Comparison of ENCODE assay signal across 19 cellular contexts in the genomic region with DNA sequence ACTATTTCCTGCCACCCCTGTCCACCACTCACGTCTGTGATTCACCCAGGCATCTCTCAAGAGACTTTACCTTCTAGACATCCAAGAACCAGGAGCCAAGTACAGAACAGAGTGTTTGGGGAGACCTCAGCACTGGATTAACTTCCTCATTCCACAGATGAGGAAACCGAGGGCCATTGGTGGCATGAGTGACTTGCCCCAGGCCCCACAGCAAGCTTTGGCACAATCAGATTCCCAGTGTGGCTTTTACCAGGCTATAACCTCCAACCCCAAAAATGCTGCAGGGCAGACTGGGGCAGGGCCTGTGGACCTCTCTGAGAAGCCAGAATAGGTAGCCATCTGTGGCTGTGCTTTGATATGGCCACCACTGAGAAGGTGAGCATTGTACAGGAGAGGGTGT.
"Had no signal": no experiment of that assay in that cellular context is flagged by ENCODE, and none has a peak within 500 bp of the region (broad histone marks: within the 10 kb centered on the region; RNA-seq: fewer than 3 reads in every experiment).

No MANE protein-coding gene starts in this region.

- H3K4me3 ChIP-seq: colonic mucosa, hepatocyte, psoas muscle, right lobe of liver, spleen, tibial nerve had no signal

- H3K27me3 ChIP-seq: colonic mucosa, right lobe of liver, spleen, tibial nerve had no signal

- H3K36me3 ChIP-seq: colonic mucosa, right lobe of liver, spleen, tibial nerve had no signal

- H3K4me1 ChIP-seq: colonic mucosa, right lobe of liver, spleen had no signal

- H3K4me2 ChIP-seq: hepatocyte had no signal

- H3K27ac ChIP-seq: colonic mucosa, hepatocyte, psoas muscle, right lobe of liver, spleen, tibial nerve had no signal

- H3K9me3 ChIP-seq: colonic mucosa, psoas muscle, right lobe of liver, spleen, tibial nerve had no signal

- H2AFZ ChIP-seq: hepatocyte had no signal

- ATAC-seq: left colon; left ventricle myocardium superior; naive thymus-derived CD4-positive, alpha-beta T cell; psoas muscle; right lobe of liver; stimulated activated memory B cell treated with anti-CD40 and anti-IgM and Interleukin-4, amounts not matched to agents 10 μg/mL and 1 μg/mL and 100 μg/mL, for 72 hours had no signal

- H3K79me2 ChIP-seq: hepatocyte had no signal

- DNase-seq: colonic mucosa; effector CD8-positive, alpha-beta T cell; foreskin melanocyte; kidney; left colon; left ventricle myocardium superior; mesendoderm; naive thymus-derived CD4-positive, alpha-beta T cell; nephron progenitor cell; psoas muscle; retina; right lobe of liver; spleen; stimulated activated CD4-positive, alpha-beta T cell treated with anti-CD3 and anti-CD28 coated beads, Interleukin-15, amount 100 ng/mL, for 24 hours; stimulated activated CD4-positive, alpha-beta T cell treated with anti-CD3 and anti-CD28 coated beads, Interleukin-1b, Interleukin-23, amount 100 ng/mL, for 48 hours; stimulated activated CD4-positive, alpha-beta T cell treated with anti-CD3 and anti-CD28 coated beads, Interleukin-4, amount 100 ng/mL, for 24 hours had no signal

- FAIRE-seq: kidney had no signal
